Comparison of ENCODE assay signal across 9 cellular contexts in the genomic region with DNA sequence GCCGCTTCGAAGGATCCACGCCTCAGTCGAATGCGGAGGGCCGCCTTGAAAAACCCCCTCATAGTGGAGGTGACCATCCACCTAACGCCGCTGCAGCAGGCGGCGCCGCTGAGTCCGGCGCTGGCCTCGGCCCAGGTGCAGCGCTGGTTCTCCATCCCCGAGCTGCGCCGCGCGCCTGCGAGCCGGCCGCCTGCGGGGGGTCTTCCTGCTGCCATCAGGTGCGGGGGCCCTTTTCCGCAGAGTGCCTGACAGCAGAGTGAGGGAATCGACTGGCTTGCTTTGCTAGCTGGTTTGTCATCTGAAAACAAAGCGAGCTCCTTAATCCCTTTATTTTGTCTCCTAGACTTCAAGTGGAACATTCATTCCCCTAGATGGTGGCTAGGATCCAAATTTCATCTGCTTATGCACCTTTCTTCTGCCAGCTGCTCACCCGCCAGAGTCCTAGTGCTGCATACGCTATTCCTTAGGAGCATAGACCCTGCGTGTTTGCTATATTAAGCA. TPM values are rescaled to one million over a fixed set of nuclear protein-coding genes. Genes with fewer than 3 reads are reported as not detected.
A peak's percentile ranks its signal among the peaks of the same experiment; 100 is the strongest.
DNase-seq lines count a peak whose midpoint lies in the region; ATAC-seq and TF ChIP-seq lines count a peak whose summit lies in the region.
"Had no signal": no experiment of that assay in that cellular context is flagged by ENCODE, and none has a peak within 500 bp of the region (broad histone marks: within the 10 kb centered on the region; RNA-seq: fewer than 3 reads in every experiment).

No MANE protein-coding gene starts in this region.

- ATAC-seq in left colon (peak; percentile 82), GM19463 (IDR thresholded peaks at IDR 0.05; ENCODE audit: unreplicated experiment) (no peak)
- ATAC-seq in stimulated activated naive CD8-positive, alpha-beta T cell treated with anti-CD3 and anti-CD28 coated beads, Interleukin-15, amount 100 ng/mL, for 72 hours: no peak

- TF ChIP-seq CTCF in GM10248 (IDR thresholded peaks at IDR 0.05; ENCODE audit: control extremely low read depth, extremely low read depth, low read depth, missing control alignments): peak; percentile 30
- peak; percentile 16 for TF ChIP-seq CTCF in cardiac fibroblast (IDR thresholded peaks at IDR 0.05; ENCODE audit: low read depth, low read length)

- peak overlapping the region; percentile 75 to 87 for H3K4me3 Mint-ChIP-seq in stimulated activated naive CD8-positive, alpha-beta T cell treated with anti-CD3 and anti-CD28 coated beads, Interleukin-15, amount 100 ng/mL, for 72 hours

- peak overlapping the region; percentile 39 to 45 for H3K4me3 ChIP-seq in cardiac fibroblast (replicated peaks in 1 of 2; ENCODE audit: low read depth in 2 of 2, low read length in 2 of 2)

- peak overlapping the region; percentile 83 to 88 for H3K27ac Mint-ChIP-seq in stimulated activated naive CD8-positive, alpha-beta T cell treated with anti-CD3 and anti-CD28 coated beads, Interleukin-15, amount 100 ng/mL, for 72 hours

- CTCF ChIA-PET in GM10248 (lab: Yijun Ruan, JAX): interaction anchor here (0.6 to 8.3 kb wide), 15 partner anchors 8 to 402 kb away, joined by 3 to 71 read pairs (median 3); a partner anchor contains a TSS

- H3K27me3 Mint-ChIP-seq in stimulated activated naive CD8-positive, alpha-beta T cell treated with anti-CD3 and anti-CD28 coated beads, Interleukin-15, amount 100 ng/mL, for 72 hours: peaks cover 23% of the 10 kb centered on the region

- peak; percentile 41 for DNase-seq in GM10248 (ENCODE audit: extremely low spot score)
- peak; percentile 44 to 45 for DNase-seq in NCI-H1930 (lab: John Stamatoyannopoulos, UW)
- peak; percentile 12 to 24 for DNase-seq in cardiac fibroblast (ENCODE audit: low read depth in 2 of 2)
- DNase-seq in left colon: peak in 1 of 2 donors; percentile 50
- DNase-seq in stimulated activated naive CD8-positive, alpha-beta T cell treated with anti-CD3 and anti-CD28 coated beads, Interleukin-15, amount 100 ng/mL, for 72 hours: peak in 1 of 2 donors; percentile 10
- no peak for DNase-seq in islet precursor cell
- no peak for DNase-seq in activated gamma-delta T cell (lab: John Stamatoyannopoulos, UW)

- POLR2A ChIA-PET in GM10248 (lab: Yijun Ruan, JAX): no interaction called here

- no peaks in the 10 kb centered on the region for H3K9me3 Mint-ChIP-seq in stimulated activated naive CD8-positive, alpha-beta T cell treated with anti-CD3 and anti-CD28 coated beads, Interleukin-15, amount 100 ng/mL, for 72 hours

- intact Hi-C loops in left colon (cut with DNase I, micrococcal nuclease): loop anchor here in 1 of 2 donors (5.0 kb wide), 1 partner anchor 127 kb away; no protein-coding TSS in a partner anchor

- peaks cover 24% of the 10 kb centered on the region for H3K4me1 Mint-ChIP-seq in stimulated activated naive CD8-positive, alpha-beta T cell treated with anti-CD3 and anti-CD28 coated beads, Interleukin-15, amount 100 ng/mL, for 72 hours

RNA-seq across cellular contexts. Expression of a gene that starts 10.4 kb away (rescaled TPM):
- 1 to 10 TPM; 6.3 to 6.4 TPM for total RNA-seq in left colon

RNA-seq across cellular contexts. Expression of a gene that starts 22.1 kb away (rescaled TPM):
- total RNA-seq in left colon: not detected
- total RNA-seq: NCI-H460 had no signal

RNA-seq across cellular contexts. Expression of a gene that starts 42.7 kb away (rescaled TPM):
- total RNA-seq in left colon: 1 to 10 TPM; 2.3 to 3.4 TPM

Comparison
In these comparisons a context has a peak if more than half of its experiments do, and no peak if none do; other contexts are left out.
1. DNase-seq: peak in GM10248 (single experiment), NCI-H1930 (2 of 2) and cardiac fibroblast (2 of 2); none in islet precursor cell (single experiment) and activated gamma-delta T cell (single experiment).